In the genomic region with DNA sequence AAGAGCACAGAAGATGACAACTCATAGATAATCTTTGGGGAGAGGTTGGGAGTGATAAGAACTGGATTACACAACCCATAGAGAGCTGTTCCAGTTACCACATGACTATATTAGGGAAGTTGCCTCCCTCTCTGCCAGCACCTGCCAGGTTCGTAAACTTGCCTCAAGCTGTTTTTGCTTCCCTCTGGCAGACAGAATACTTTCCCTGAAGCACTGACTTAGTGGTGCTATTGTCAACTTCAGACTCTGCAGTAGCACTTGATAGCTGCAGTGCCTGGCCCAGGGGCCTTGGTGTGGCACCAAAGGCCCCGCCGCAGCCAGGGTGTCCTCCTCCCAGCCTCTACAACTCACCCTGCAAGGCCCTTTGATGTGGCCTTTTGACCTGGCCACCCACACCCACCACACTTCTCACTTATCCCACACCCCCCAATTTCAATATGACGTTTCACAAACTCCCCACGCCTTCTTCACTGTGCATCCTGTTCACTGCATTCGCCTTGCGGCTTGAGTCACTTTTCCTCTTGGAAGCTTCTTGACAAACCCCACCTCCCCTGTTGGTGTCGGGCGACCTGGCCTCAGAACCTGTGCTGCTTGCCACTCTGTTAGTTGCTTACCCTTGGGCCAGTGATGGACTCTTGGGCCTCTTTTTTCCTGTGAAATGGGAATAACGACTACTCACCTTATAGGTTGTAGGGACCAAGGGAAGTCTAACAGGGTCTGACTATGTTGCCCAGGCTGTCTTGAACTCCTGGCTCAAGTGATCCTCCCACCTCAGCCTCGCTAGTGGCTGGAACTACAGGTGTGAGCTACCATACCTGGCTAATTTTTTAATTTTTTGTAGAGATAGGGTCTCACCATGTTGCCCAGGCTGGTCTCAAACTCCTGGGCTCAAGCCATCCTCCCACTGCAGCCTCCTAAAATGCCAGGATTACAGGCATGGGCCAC, we compare ENCODE assay signal across 9 cellular contexts. TPM values are rescaled to one million over a fixed set of nuclear protein-coding genes. Genes with fewer than 3 reads are reported as not detected.
DNase-seq lines count a peak whose midpoint lies in the region; ATAC-seq and TF ChIP-seq lines count a peak whose summit lies in the region.
"Had no signal": no experiment of that assay in that cellular context is flagged by ENCODE, and none has a peak within 500 bp of the region (broad histone marks: within the 10 kb centered on the region; RNA-seq: fewer than 3 reads in every experiment).

No MANE protein-coding gene starts in this region.

- no peak for ATAC-seq in GM19395 (IDR thresholded peaks at IDR 0.05; ENCODE audit: unreplicated experiment)

- peak overlapping the region; percentile 58 for H2AK5ac ChIP-seq in neuronal stem cell (ENCODE audit: low read depth, low read length)

- TF ChIP-seq CTCF in brain (conservative IDR thresholded peaks at IDR 0.05) (no peak), MM.1S (IDR thresholded peaks at IDR 0.05; ENCODE audit: low read length) (no peak)

- 100% methylated on average over 2 of the region's 11 CpGs; no CpG with 5 or more reads in 1 of the 2 donors for WGBS in neuronal stem cell (ENCODE audit: extremely low coverage in 2 of 2, insufficient read length in 2 of 2, insufficient replicate concordance in 1 of 2), 2 donors

- H3K79me2 ChIP-seq in MM.1S (ENCODE audit: low read length) = no peaks in the 10 kb centered on the region

- H2BK5ac ChIP-seq in neuronal stem cell (ENCODE audit: low read length) = peak overlapping the region; percentile 2

- no peaks in the 10 kb centered on the region for H3K36me3 Mint-ChIP-seq in brain

- H3K4ac ChIP-seq in neuronal stem cell (ENCODE audit: low read length) = no peak overlapping the region

- H3K27ac ChIP-seq in neuronal stem cell (replicated peaks; ENCODE audit: low read length) (peak overlapping the region; percentile 97), MM.1S (ENCODE audit: low read length) (no peak overlapping the region)
- H3K27ac ChIP-seq: 22Rv1 had no signal

- H3F3A ChIP-seq in MM.1S (ENCODE audit: insufficient read depth, low read length) = no peaks in the 10 kb centered on the region

- H3K36me3 ChIP-seq in neuronal stem cell (replicated peaks in 1 of 2; ENCODE audit: control insufficient read depth in 2 of 2, insufficient read depth in 2 of 2, low read length in 2 of 2) (no peaks in the 10 kb centered on the region), MM.1S (replicated peaks; ENCODE audit: insufficient read depth, low read length) (no peaks in the 10 kb centered on the region)

- peak overlapping the region; percentile 4 for H4K91ac ChIP-seq in neuronal stem cell (ENCODE audit: low read depth, low read length, poor library complexity)

- H4K8ac ChIP-seq in neuronal stem cell (ENCODE audit: low read depth, low read length) = no peak overlapping the region

- H3K9me3 Mint-ChIP-seq in brain = peaks cover 0 to 2% (median 0%) of the 10 kb centered on the region in 5 experiments

- peak overlapping the region; percentile 75 for H2BK12ac ChIP-seq in neuronal stem cell (ENCODE audit: low read length)

- no peaks in the 10 kb centered on the region for H3K9me2 ChIP-seq in MM.1S (replicated peaks; ENCODE audit: insufficient read depth, low read length)

- H3K9me3 ChIP-seq in neuronal stem cell (replicated peaks in 1 of 2; ENCODE audit: control insufficient read depth in 2 of 2, insufficient read depth in 1 of 2, low read depth in 1 of 2, low read length in 2 of 2) (no peaks in the 10 kb centered on the region), MM.1S (replicated peaks; ENCODE audit: insufficient read depth, low read length) (no peaks in the 10 kb centered on the region)

- H3K4me1 Mint-ChIP-seq in brain = peaks cover 61% of the 10 kb centered on the region

- no peaks in the 10 kb centered on the region for H4K20me1 ChIP-seq in MM.1S (ENCODE audit: insufficient read depth, low read length)

- no peak overlapping the region for H3K23ac ChIP-seq in neuronal stem cell (ENCODE audit: low read depth, low read length, poor library complexity)

- H3K4me3 Mint-ChIP-seq in brain = no peak overlapping the region

- no peak overlapping the region for H3K14ac ChIP-seq in neuronal stem cell (ENCODE audit: low read length)

- peaks cover 21% of the 10 kb centered on the region for H3K27me3 Mint-ChIP-seq in brain

- peak overlapping the region; percentile 20 for H3K18ac ChIP-seq in neuronal stem cell (ENCODE audit: low read length)

- H3K4me1 ChIP-seq in neuronal stem cell (ENCODE audit: control insufficient read depth in 2 of 2, insufficient read depth in 1 of 2, low read depth in 1 of 2, low read length in 2 of 2) (peaks cover 51 to 62% of the 10 kb centered on the region in 2 donors), MM.1S (ENCODE audit: low read length) (no peaks in the 10 kb centered on the region)

- H2AFZ ChIP-seq in neuronal stem cell (ENCODE audit: low read length) (peak overlapping the region; percentile 55), MM.1S (ENCODE audit: low read length) (no peak overlapping the region)

- H3K9ac ChIP-seq in neuronal stem cell (ENCODE audit: low read depth, low read length, poor library complexity) = no peak overlapping the region
- no peak overlapping the region for H3K9ac ChIP-seq in MM.1S (ENCODE audit: low read length)

- H3K79me1 ChIP-seq in neuronal stem cell (ENCODE audit: low read depth, low read length) = no peaks in the 10 kb centered on the region

- H3K27me3 ChIP-seq in neuronal stem cell (ENCODE audit: control insufficient read depth in 3 of 3, insufficient read depth in 3 of 3, low read depth in 1 of 3, low read length in 3 of 3) = no peaks in the 10 kb centered on the region
- no peaks in the 10 kb centered on the region for H3K27me3 ChIP-seq in MM.1S (replicated peaks; ENCODE audit: insufficient read depth, low read length)

- H3K4me2 ChIP-seq in neuronal stem cell (ENCODE audit: insufficient read depth, low read length, poor library complexity, severe bottlenecking) = no peak overlapping the region
- no peak overlapping the region for H3K4me2 ChIP-seq in MM.1S (ENCODE audit: low read depth, low read length)

- H3K27ac Mint-ChIP-seq in brain = peak overlapping the region in 4 of 5 experiments; percentile 2 to 86 (median 32)

- H2BK120ac ChIP-seq in neuronal stem cell (ENCODE audit: low read depth, low read length) = peak overlapping the region; percentile 19

- no peak overlapping the region for H2BK15ac ChIP-seq in neuronal stem cell (ENCODE audit: low read length)

- peak; percentile 57 for DNase-seq in DMS 273 (lab: John Stamatoyannopoulos, UW; ENCODE audit: unreplicated experiment)
- no peak for DNase-seq in DMS 273 treated with DMSO at 0.1 percent for 48 hours (lab: John Stamatoyannopoulos, UW)
- DNase-seq in NCI-H2171 (lab: John Stamatoyannopoulos, UW) = peak; percentile 38
- no peak for DNase-seq in neuronal stem cell (ENCODE audit: low spot score)
- no peak for DNase-seq in EL
- no peak for DNase-seq in MM.1S

- H3K4me3 ChIP-seq in neuronal stem cell (ENCODE audit: low read length in 2 of 2) (no peak overlapping the region), MM.1S (ENCODE audit: low read length) (no peak overlapping the region)

RNA-seq across cellular contexts. Expression of gene PODXL, which starts 50.2 kb away (rescaled TPM):
- polyA plus RNA-seq in brain (ENCODE audit: insufficient read depth, low read depth, low replicate concordance) = 39.8 TPM
- polyA plus RNA-seq in neuronal stem cell (2013, experiment 1 of 2) = 42.1 TPM
- 42.8 TPM for polyA plus RNA-seq in neuronal stem cell (2013, experiment 2 of 2)

Comparison
In these comparisons a context has a peak if more than half of its experiments do, and no peak if none do; other contexts are left out.
1. DNase-seq: peak in DMS 273 (single experiment) and NCI-H2171 (single experiment); none in DMS 273 treated with DMSO at 0.1 percent for 48 hours (single experiment), neuronal stem cell (single experiment), EL (single experiment) and MM.1S (single experiment).